1 cellular context compared by ENCODE assay signal in the genomic region with DNA sequence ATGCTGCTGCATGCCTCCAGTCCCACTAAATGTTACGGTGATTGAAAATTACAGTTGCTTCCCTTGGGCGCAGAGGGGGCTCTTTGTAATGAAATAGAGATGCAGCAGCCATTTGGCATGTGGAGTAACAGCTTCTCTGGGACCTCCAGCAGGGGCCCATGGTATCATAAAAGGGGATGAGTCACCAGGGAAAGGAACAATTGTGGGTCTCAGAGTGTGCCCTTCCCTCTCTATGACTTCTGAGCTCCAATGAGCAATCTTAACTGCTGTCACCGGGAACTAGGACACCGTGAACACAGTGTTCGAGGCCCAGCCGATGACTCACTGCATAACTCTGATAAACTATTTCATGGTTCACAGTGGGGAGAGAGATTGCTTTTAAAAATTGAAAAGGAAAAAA.
A peak's percentile ranks its signal among the peaks of the same experiment; 100 is the strongest.
TF ChIP-seq lines count a peak whose summit lies in the region.

No MANE protein-coding gene starts in this region.

TF ChIP-seq in HEK293, 187 proteins besides CTCF, POLR2A, EP300 and RAD21 (continued from another document and continues in another):
- TF ChIP-seq, protein P1, sequence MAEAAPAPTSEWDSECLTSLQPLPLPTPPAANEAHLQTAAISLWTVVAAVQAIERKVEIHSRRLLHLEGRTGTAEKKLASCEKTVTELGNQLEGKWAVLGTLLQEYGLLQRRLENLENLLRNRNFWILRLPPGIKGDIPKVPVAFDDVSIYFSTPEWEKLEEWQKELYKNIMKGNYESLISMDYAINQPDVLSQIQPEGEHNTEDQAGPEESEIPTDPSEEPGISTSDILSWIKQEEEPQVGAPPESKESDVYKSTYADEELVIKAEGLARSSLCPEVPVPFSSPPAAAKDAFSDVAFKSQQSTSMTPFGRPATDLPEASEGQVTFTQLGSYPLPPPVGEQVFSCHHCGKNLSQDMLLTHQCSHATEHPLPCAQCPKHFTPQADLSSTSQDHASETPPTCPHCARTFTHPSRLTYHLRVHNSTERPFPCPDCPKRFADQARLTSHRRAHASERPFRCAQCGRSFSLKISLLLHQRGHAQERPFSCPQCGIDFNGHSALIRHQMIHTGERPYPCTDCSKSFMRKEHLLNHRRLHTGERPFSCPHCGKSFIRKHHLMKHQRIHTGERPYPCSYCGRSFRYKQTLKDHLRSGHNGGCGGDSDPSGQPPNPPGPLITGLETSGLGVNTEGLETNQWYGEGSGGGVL (tag by site-specific recombination; IDR thresholded peaks at IDR 0.05) = peak; percentile 38; the same call in 1 of the 2 replicates
- TF ChIP-seq ZNF335 (tag by site-specific recombination; conservative IDR thresholded peaks at IDR 0.05) (peak; percentile 69), ZNF23 (tag by site-specific recombination; IDR thresholded peaks at IDR 0.05; ENCODE audit: borderline replicate concordance) (no peak), ZXDB (tag by site-specific recombination; IDR thresholded peaks at IDR 0.05) (peak; percentile 42), ZIC2 (tag by site-specific recombination; IDR thresholded peaks at IDR 0.05) (peak; percentile 77), ZNF24 (tag by site-specific recombination; IDR thresholded peaks at IDR 0.05) (peak; percentile 70; the same call in 1 of the 2 replicates), ZFP69B (tag by site-specific recombination; IDR thresholded peaks at IDR 0.05) (peak; percentile 30; the same call in 1 of the 2 replicates), ZNF324 (tag by site-specific recombination; IDR thresholded peaks at IDR 0.05) (no peak), ZNF610 (tag by site-specific recombination; IDR thresholded peaks at IDR 0.05; ENCODE audit: borderline replicate concordance) (no peak), ZNF776 (tag by site-specific recombination; IDR thresholded peaks at IDR 0.05; ENCODE audit: borderline replicate concordance) (no peak), ZNF561 (tag by site-specific recombination; IDR thresholded peaks at IDR 0.05; ENCODE audit: borderline replicate concordance) (peak; percentile 52; the same call in 1 of the 2 replicates), ZNF302 (tag by site-specific recombination; IDR thresholded peaks at IDR 0.05; ENCODE audit: low read depth) (no peak), ZNF350 (tag by site-specific recombination; IDR thresholded peaks at IDR 0.05) (no peak), SCRT1 (tag by site-specific recombination; IDR thresholded peaks at IDR 0.05; ENCODE audit: borderline replicate concordance) (no peak), ZFP37 (tag by site-specific recombination; IDR thresholded peaks at IDR 0.05) (no peak; the same call in 1 of the 2 replicates), ZNF341 (tag by site-specific recombination; IDR thresholded peaks at IDR 0.05; ENCODE audit: low read depth) (peak; percentile 51), ZNF416 (tag by site-specific recombination; IDR thresholded peaks at IDR 0.05) (no peak), ZBTB20 (tag by site-specific recombination; IDR thresholded peaks at IDR 0.05) (no peak), ZEB2 (tag by site-specific recombination; IDR thresholded peaks at IDR 0.05) (peak; percentile 72), ZNF544 (tag by site-specific recombination; IDR thresholded peaks at IDR 0.05) (no peak), ZBTB21 (tag by site-specific recombination; IDR thresholded peaks at IDR 0.05) (no peak), ZNF112 (tag by site-specific recombination; IDR thresholded peaks at IDR 0.05) (no peak), FEZF1 (tag by site-specific recombination; IDR thresholded peaks at IDR 0.05) (peak; percentile 75), ZNF2 (tag by site-specific recombination; IDR thresholded peaks at IDR 0.05) (no peak), TCF7L2 (IDR thresholded peaks at IDR 0.05; ENCODE audit: borderline replicate concordance, low read depth, low read length) (no peak), ZNF202 (tag by site-specific recombination; IDR thresholded peaks at IDR 0.05; ENCODE audit: borderline replicate concordance) (no peak), ZNF354C (tag by site-specific recombination; IDR thresholded peaks at IDR 0.05; ENCODE audit: borderline replicate concordance, low read depth) (no peak), ZNF423 (tag by site-specific recombination; IDR thresholded peaks at IDR 0.05) (no peak), ZNF114 (tag by site-specific recombination; IDR thresholded peaks at IDR 0.05) (no peak), ZNF837 (tag by site-specific recombination; IDR thresholded peaks at IDR 0.05) (no peak), ZNF146 (tag by site-specific recombination; IDR thresholded peaks at IDR 0.05) (no peak), ZNF701 (tag by site-specific recombination; IDR thresholded peaks at IDR 0.05) (no peak)
- TF ChIP-seq, protein P2, sequence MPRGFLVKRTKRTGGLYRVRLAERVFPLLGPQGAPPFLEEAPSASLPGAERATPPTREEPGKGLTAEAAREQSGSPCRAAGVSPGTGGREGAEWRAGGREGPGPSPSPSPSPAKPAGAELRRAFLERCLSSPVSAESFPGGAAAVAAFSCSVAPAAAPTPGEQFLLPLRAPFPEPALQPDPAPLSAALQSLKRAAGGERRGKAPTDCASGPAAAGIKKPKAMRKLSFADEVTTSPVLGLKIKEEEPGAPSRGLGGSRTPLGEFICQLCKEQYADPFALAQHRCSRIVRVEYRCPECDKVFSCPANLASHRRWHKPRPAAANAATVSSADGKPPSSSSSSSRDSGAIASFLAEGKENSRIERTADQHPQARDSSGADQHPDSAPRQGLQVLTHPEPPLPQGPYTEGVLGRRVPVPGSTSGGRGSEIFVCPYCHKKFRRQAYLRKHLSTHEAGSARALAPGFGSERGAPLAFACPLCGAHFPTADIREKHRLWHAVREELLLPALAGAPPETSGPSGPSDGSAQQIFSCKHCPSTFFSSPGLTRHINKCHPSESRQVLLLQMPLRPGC (tag by site-specific recombination; IDR thresholded peaks at IDR 0.05) = no peak
- TF ChIP-seq, protein P3, sequence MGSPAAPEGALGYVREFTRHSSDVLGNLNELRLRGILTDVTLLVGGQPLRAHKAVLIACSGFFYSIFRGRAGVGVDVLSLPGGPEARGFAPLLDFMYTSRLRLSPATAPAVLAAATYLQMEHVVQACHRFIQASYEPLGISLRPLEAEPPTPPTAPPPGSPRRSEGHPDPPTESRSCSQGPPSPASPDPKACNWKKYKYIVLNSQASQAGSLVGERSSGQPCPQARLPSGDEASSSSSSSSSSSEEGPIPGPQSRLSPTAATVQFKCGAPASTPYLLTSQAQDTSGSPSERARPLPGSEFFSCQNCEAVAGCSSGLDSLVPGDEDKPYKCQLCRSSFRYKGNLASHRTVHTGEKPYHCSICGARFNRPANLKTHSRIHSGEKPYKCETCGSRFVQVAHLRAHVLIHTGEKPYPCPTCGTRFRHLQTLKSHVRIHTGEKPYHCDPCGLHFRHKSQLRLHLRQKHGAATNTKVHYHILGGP (tag by site-specific recombination; IDR thresholded peaks at IDR 0.05) = no peak
- TF ChIP-seq, protein P4, sequence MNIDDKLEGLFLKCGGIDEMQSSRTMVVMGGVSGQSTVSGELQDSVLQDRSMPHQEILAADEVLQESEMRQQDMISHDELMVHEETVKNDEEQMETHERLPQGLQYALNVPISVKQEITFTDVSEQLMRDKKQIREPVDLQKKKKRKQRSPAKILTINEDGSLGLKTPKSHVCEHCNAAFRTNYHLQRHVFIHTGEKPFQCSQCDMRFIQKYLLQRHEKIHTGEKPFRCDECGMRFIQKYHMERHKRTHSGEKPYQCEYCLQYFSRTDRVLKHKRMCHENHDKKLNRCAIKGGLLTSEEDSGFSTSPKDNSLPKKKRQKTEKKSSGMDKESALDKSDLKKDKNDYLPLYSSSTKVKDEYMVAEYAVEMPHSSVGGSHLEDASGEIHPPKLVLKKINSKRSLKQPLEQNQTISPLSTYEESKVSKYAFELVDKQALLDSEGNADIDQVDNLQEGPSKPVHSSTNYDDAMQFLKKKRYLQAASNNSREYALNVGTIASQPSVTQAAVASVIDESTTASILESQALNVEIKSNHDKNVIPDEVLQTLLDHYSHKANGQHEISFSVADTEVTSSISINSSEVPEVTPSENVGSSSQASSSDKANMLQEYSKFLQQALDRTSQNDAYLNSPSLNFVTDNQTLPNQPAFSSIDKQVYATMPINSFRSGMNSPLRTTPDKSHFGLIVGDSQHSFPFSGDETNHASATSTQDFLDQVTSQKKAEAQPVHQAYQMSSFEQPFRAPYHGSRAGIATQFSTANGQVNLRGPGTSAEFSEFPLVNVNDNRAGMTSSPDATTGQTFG (tag by site-specific recombination; IDR thresholded peaks at IDR 0.05; ENCODE audit: borderline replicate concordance) = no peak
- TF ChIP-seq, protein P5, sequence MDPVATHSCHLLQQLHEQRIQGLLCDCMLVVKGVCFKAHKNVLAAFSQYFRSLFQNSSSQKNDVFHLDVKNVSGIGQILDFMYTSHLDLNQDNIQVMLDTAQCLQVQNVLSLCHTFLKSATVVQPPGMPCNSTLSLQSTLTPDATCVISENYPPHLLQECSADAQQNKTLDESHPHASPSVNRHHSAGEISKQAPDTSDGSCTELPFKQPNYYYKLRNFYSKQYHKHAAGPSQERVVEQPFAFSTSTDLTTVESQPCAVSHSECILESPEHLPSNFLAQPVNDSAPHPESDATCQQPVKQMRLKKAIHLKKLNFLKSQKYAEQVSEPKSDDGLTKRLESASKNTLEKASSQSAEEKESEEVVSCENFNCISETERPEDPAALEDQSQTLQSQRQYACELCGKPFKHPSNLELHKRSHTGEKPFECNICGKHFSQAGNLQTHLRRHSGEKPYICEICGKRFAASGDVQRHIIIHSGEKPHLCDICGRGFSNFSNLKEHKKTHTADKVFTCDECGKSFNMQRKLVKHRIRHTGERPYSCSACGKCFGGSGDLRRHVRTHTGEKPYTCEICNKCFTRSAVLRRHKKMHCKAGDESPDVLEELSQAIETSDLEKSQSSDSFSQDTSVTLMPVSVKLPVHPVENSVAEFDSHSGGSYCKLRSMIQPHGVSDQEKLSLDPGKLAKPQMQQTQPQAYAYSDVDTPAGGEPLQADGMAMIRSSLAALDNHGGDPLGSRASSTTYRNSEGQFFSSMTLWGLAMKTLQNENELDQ (tag by site-specific recombination; IDR thresholded peaks at IDR 0.05; ENCODE audit: low read depth) = no peak
- TF ChIP-seq, protein P6, sequence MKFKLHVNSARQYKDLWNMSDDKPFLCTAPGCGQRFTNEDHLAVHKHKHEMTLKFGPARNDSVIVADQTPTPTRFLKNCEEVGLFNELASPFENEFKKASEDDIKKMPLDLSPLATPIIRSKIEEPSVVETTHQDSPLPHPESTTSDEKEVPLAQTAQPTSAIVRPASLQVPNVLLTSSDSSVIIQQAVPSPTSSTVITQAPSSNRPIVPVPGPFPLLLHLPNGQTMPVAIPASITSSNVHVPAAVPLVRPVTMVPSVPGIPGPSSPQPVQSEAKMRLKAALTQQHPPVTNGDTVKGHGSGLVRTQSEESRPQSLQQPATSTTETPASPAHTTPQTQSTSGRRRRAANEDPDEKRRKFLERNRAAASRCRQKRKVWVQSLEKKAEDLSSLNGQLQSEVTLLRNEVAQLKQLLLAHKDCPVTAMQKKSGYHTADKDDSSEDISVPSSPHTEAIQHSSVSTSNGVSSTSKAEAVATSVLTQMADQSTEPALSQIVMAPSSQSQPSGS (tag by site-specific recombination; IDR thresholded peaks at IDR 0.05; ENCODE audit: low read depth) = no peak
- TF ChIP-seq, protein P7, sequence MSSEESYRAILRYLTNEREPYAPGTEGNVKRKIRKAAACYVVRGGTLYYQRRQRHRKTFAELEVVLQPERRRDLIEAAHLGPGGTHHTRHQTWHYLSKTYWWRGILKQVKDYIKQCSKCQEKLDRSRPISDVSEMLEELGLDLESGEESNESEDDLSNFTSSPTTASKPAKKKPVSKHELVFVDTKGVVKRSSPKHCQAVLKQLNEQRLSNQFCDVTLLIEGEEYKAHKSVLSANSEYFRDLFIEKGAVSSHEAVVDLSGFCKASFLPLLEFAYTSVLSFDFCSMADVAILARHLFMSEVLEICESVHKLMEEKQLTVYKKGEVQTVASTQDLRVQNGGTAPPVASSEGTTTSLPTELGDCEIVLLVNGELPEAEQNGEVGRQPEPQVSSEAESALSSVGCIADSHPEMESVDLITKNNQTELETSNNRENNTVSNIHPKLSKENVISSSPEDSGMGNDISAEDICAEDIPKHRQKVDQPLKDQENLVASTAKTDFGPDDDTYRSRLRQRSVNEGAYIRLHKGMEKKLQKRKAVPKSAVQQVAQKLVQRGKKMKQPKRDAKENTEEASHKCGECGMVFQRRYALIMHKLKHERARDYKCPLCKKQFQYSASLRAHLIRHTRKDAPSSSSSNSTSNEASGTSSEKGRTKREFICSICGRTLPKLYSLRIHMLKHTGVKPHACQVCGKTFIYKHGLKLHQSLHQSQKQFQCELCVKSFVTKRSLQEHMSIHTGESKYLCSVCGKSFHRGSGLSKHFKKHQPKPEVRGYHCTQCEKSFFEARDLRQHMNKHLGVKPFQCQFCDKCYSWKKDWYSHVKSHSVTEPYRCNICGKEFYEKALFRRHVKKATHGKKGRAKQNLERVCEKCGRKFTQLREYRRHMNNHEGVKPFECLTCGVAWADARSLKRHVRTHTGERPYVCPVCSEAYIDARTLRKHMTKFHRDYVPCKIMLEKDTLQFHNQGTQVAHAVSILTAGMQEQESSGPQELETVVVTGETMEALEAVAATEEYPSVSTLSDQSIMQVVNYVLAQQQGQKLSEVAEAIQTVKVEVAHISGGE (tag by site-specific recombination; conservative IDR thresholded peaks at IDR 0.05; ENCODE audit: low read depth) = no peak
- TF ChIP-seq, protein P8, sequence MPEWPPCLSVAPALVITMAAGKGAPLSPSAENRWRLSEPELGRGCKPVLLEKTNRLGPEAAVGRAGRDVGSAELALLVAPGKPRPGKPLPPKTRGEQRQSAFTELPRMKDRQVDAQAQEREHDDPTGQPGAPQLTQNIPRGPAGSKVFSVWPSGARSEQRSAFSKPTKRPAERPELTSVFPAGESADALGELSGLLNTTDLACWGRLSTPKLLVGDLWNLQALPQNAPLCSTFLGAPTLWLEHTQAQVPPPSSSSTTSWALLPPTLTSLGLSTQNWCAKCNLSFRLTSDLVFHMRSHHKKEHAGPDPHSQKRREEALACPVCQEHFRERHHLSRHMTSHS (tag by site-specific recombination; IDR thresholded peaks at IDR 0.05) = no peak
- TF ChIP-seq, protein P9, sequence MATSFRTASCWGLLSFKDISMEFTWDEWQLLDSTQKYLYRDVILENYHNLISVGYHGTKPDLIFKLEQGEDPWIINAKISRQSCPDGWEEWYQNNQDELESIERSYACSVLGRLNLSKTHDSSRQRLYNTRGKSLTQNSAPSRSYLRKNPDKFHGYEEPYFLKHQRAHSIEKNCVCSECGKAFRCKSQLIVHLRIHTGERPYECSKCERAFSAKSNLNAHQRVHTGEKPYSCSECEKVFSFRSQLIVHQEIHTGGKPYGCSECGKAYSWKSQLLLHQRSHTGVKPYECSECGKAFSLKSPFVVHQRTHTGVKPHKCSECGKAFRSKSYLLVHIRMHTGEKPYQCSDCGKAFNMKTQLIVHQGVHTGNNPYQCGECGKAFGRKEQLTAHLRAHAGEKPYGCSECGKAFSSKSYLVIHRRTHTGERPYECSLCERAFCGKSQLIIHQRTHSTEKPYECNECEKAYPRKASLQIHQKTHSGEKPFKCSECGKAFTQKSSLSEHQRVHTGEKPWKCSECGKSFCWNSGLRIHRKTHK (tag by site-specific recombination; IDR thresholded peaks at IDR 0.05) = no peak
